1 cellular context compared by ENCODE assay signal in genomic region chr7:14233898-14234174, GRCh38.
TF ChIP-seq lines count a peak whose summit lies in the region.

No MANE protein-coding gene starts in this region.

TF ChIP-seq in GM23338, 12 proteins besides CTCF, POLR2A, EP300 and RAD21 (continued from another document):
- TF ChIP-seq ZNF462 (CRISPR knock-in tag; IDR thresholded peaks at IDR 0.05), result no peak
- TF ChIP-seq EZH2phosphoT487 (IDR thresholded peaks at IDR 0.05; ENCODE audit: unreplicated experiment), result no peak
- no peak for TF ChIP-seq REST (IDR thresholded peaks at IDR 0.05; ENCODE audit: unreplicated experiment)
